ENCODE assay signal across 6 cellular contexts in the genomic region with DNA sequence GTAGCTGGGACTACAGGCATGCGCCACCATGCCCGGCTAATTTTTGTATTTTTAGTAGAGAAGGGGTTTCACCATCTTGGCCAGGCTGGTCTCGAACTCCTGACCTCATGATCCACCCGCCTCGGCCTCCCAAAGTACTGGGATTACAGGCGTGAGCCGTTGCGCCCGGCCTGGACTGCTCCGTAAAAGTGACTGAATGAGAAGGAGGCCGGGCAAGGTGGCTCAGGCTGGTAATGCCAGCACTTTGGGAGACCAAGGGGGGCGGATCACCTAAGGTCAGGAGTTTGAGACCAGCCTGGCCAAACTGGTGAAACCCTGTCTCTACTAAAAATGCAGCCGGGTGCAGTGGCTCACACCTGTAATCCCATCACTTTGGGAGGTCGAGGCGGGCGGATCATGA. TPM values are rescaled to one million over a fixed set of nuclear protein-coding genes. Genes with fewer than 3 reads are reported as not detected.
"Had no signal": no experiment of that assay in that cellular context is flagged by ENCODE, and none has a peak within 500 bp of the region (broad histone marks: within the 10 kb centered on the region; RNA-seq: fewer than 3 reads in every experiment).

No MANE protein-coding gene starts in this region.

RNA-seq across cellular contexts. Expression of a gene that starts 21.3 kb away (rescaled TPM):
- total RNA-seq: LHCN-M2, MCF 10A, OCI-LY7, PC-9, RPMI7951, SJSA1 had no signal
